In genomic region chr10:101557541-101557940, GRCh38 we compare ENCODE assay signal across 21 cellular contexts.
"Had no signal": no experiment of that assay in that cellular context is flagged by ENCODE, and none has a peak within 500 bp of the region (broad histone marks: within the 10 kb centered on the region; RNA-seq: fewer than 3 reads in every experiment).

No MANE protein-coding gene starts in this region.

- ATAC-seq: activated naive CD8-positive, alpha-beta T cell treated with anti-CD3 and anti-CD28 coated beads, Interleukin-2, amount 50 U/mL, for 24 hours; gastroesophageal sphincter had no signal

- H3K27me3 ChIP-seq: heart right ventricle had no signal

- DNase-seq: activated CD4-positive, alpha-beta T cell treated with anti-CD3 and anti-CD28 coated beads for 1 hour; activated naive CD8-positive, alpha-beta T cell treated with anti-CD3 and anti-CD28 coated beads, Interleukin-2, amount 50 U/mL, for 24 hours; anterior cingulate cortex; central memory CD4-positive, alpha-beta T cell; heart right ventricle; left ventricle myocardium superior; mucosa of descending colon; naive B cell; stimulated activated CD4-positive, alpha-beta T cell treated with anti-CD3 and anti-CD28 coated beads, Interleukin-1b, Interleukin-23, amount 100 ng/mL, for 48 hours; stimulated activated CD8-positive, alpha-beta memory T cell treated with anti-CD3 and anti-CD28 coated beads, Interleukin-4, amount 100 ng/mL, for 48 hours; stimulated activated naive CD4-positive, alpha-beta T cell treated with Interleukin-2 at 50 U/mL for 16 hours; T-cell; tibial artery had no signal

- H3K4me1 ChIP-seq: gastroesophageal sphincter, heart right ventricle had no signal

- FAIRE-seq: endometrium, urothelium cell line had no signal

- H3K27ac ChIP-seq: coronary artery, gastroesophageal sphincter, heart right ventricle, tibial artery, VCaP had no signal

- H3K9me3 ChIP-seq: gastroesophageal sphincter, heart right ventricle, mucosa of descending colon, tibial artery had no signal

- H3K27me3 Mint-ChIP-seq: activated naive CD8-positive, alpha-beta T cell treated with anti-CD3 and anti-CD28 coated beads, Interleukin-2, amount 50 U/mL, for 24 hours had no signal

- H3K27ac Mint-ChIP-seq: activated naive CD8-positive, alpha-beta T cell treated with anti-CD3 and anti-CD28 coated beads, Interleukin-2, amount 50 U/mL, for 24 hours; memory B cell; naive B cell had no signal

- H3K4me3 Mint-ChIP-seq: activated naive CD8-positive, alpha-beta T cell treated with anti-CD3 and anti-CD28 coated beads, Interleukin-2, amount 50 U/mL, for 24 hours; brain; memory B cell; naive B cell; neural crest cell; T-cell had no signal

- H3K4me3 ChIP-seq: coronary artery, gastroesophageal sphincter, heart right ventricle, mucosa of descending colon, tibial artery had no signal

- H3K9me3 Mint-ChIP-seq: activated naive CD8-positive, alpha-beta T cell treated with anti-CD3 and anti-CD28 coated beads, Interleukin-2, amount 50 U/mL, for 24 hours; memory B cell; naive B cell; neural crest cell; T-cell had no signal

- H3K4me1 Mint-ChIP-seq: memory B cell, neural crest cell had no signal
